In genomic region chr14:99186956-99187690, GRCh38 we compare ENCODE assay signal across 18 cellular contexts.
DNase-seq lines count a peak whose midpoint lies in the region; ATAC-seq, FAIRE-seq and TF ChIP-seq lines count a peak whose summit lies in the region.
"Had no signal": no experiment of that assay in that cellular context is flagged by ENCODE, and none has a peak within 500 bp of the region (broad histone marks: within the 10 kb centered on the region; RNA-seq: fewer than 3 reads in every experiment).

No MANE protein-coding gene starts in this region.

- H3K4me1 ChIP-seq in HepG2 (ENCODE audit: insufficient read depth, low read length) (0 out of 2 replicates have a peak, but pooled peaks cover 6% of the 10 kb centered on the region), right lobe of liver (peaks cover 0 to 8% (median 0%) of the 10 kb centered on the region in 4 donors), thymus (ENCODE audit: control insufficient read depth, insufficient read depth, low read length) (peaks cover 36% of the 10 kb centered on the region)

- POLR2A ChIA-PET in HepG2 (lab: Yijun Ruan, JAX) = no interaction called here

- in situ Hi-C loops in HepG2 (cut with HindIII; ENCODE audit: extremely low pct_ligation_motif_present, low pct_unique_long_range_greater_than_20kb) = no loop called here

- H3K27ac ChIP-seq in HepG2 (ENCODE audit: extremely low read length, insufficient read depth, low read length) (no peak overlapping the region), right lobe of liver (no peak overlapping the region), thymus (ENCODE audit: low read depth) (peak overlapping the region; percentile 25)
- H3K27ac ChIP-seq: ascending aorta, sigmoid colon, VCaP had no signal

- FAIRE-seq in HepG2 (lab: Jason Lieb, UNC) = no peak
- FAIRE-seq: colon had no signal

- H3K27me3 ChIP-seq in HepG2 (ENCODE audit: control insufficient read depth in 1 of 2, insufficient read depth in 2 of 2, low read length in 2 of 2) (peaks cover 1 to 67% of the 10 kb centered on the region in 2 experiments; a peak in 4 of 5 replicates), right lobe of liver (no peaks in the 10 kb centered on the region), thymus (ENCODE audit: control insufficient read depth, insufficient read depth) (no peaks in the 10 kb centered on the region)
- H3K27me3 ChIP-seq: ascending aorta, sigmoid colon had no signal

- no peak overlapping the region for H2AFZ ChIP-seq in HepG2 (ENCODE audit: low read length)

- H3K4me3 ChIP-seq in HepG2 (replicated peaks in 1 of 3; ENCODE audit: insufficient read depth in 1 of 3, low read depth in 2 of 3, low read length in 3 of 3) (no peak overlapping the region), right lobe of liver (no peak overlapping the region), thymus (ENCODE audit: low read length) (no peak overlapping the region)
- H3K4me3 ChIP-seq: ascending aorta, sigmoid colon had no signal

- CTCF ChIA-PET in HepG2 (lab: Yijun Ruan, JAX; ENCODE audit: low intra/inter-chr PET ratio, low total read pairs) = no interaction called here

- ATAC-seq in HepG2 (no peak), right lobe of liver (no peak), GM21737 (IDR thresholded peaks at IDR 0.05; ENCODE audit: unreplicated experiment) (no peak)
- no peak for ATAC-seq in effector memory CD8-positive, alpha-beta T cell (replicated peaks)
- ATAC-seq: left cardiac atrium had no signal

- H3K27me3 Mint-ChIP-seq in effector memory CD8-positive, alpha-beta T cell = no peaks in the 10 kb centered on the region
- peaks cover 4% of the 10 kb centered on the region for H3K27me3 Mint-ChIP-seq in HFFc6 (ENCODE audit: insufficient read depth)

- H3K4me1 Mint-ChIP-seq in effector memory CD8-positive, alpha-beta T cell (ENCODE audit: low read depth in 2 of 2) = peaks cover 85 to 93% of the 10 kb centered on the region in 2 donors
- peaks cover 12% of the 10 kb centered on the region for H3K4me1 Mint-ChIP-seq in HFFc6 (ENCODE audit: low read depth)

- H3K36me3 Mint-ChIP-seq in effector memory CD8-positive, alpha-beta T cell (ENCODE audit: insufficient read depth) = peaks cover 64% of the 10 kb centered on the region
- H3K36me3 Mint-ChIP-seq in HFFc6 (ENCODE audit: low read depth) = no peaks in the 10 kb centered on the region; the same call in 1 of the 2 replicates

- H3K79me2 ChIP-seq in HepG2 (ENCODE audit: insufficient read depth, low read length) = no peaks in the 10 kb centered on the region

- no peak for DNase-seq in HepG2 (ENCODE audit: low spot score)
- no peak for DNase-seq in right lobe of liver
- DNase-seq in activated T-cell treated with anti-CD3 and anti-CD28 coated beads, Interleukin-2, amount 50 U/mL, for 48 hours = peak; percentile 38 to 39
- DNase-seq in effector memory CD8-positive, alpha-beta T cell = no peak
- no peak for DNase-seq in retina
- DNase-seq in HFFc6 = no peak
- DNase-seq: COR-L47; EL; left cardiac atrium; NCI-H82; occipital lobe; sigmoid colon; stimulated activated CD4-positive, alpha-beta T cell treated with anti-CD3 and anti-CD28 coated beads, Interleukin-1b, Interleukin-23, amount 100 ng/mL, for 48 hours had no signal

- intact Hi-C loops in HepG2 (cut with micrococcal nuclease; ENCODE audit: unreplicated experiment) (no loop called here), right lobe of liver (cut with DNase I) (no loop called here)

- no TSS peak for BruUV-seq in HepG2 (replicated peaks; lab: Mats Ljungman, UMichigan)

- TF ChIP-seq RAD21 in HepG2 (CRISPR knock-in tag; IDR thresholded peaks at IDR 0.05) = no peak

- TF ChIP-seq EP300 in HepG2 (IDR thresholded peaks at IDR 0.05; ENCODE audit: low read depth in 2 of 2, low read length in 2 of 2) (no peak), HepG2 (CRISPR knock-in tag; IDR thresholded peaks at IDR 0.05; ENCODE audit: borderline replicate concordance) (no peak)

- H3K9ac ChIP-seq in HepG2 (ENCODE audit: insufficient read depth, low read depth, low read length) = no peak overlapping the region

- H3K4me2 ChIP-seq in HepG2 (ENCODE audit: low read depth, low read length) = no peak overlapping the region

- peak overlapping the region; percentile 92 to 99 for H3K27ac Mint-ChIP-seq in effector memory CD8-positive, alpha-beta T cell
- H3K27ac Mint-ChIP-seq in HFFc6 = no peak overlapping the region

- TF ChIP-seq CTCF in HepG2 (CRISPR knock-in tag; IDR thresholded peaks at IDR 0.05) (no peak), right lobe of liver (IDR thresholded peaks at IDR 0.05) (no peak), HFFc6 (IDR thresholded peaks at IDR 0.05) (no peak)

- H3K36me3 ChIP-seq in HepG2 (replicated peaks in 1 of 2; ENCODE audit: control insufficient read depth in 1 of 2, insufficient read depth in 2 of 2, low read length in 2 of 2) = no peaks in the 10 kb centered on the region
- no peaks in the 10 kb centered on the region for H3K36me3 ChIP-seq in right lobe of liver
- peaks cover 47% of the 10 kb centered on the region for H3K36me3 ChIP-seq in thymus (ENCODE audit: control insufficient read depth, insufficient read depth)
- H3K36me3 ChIP-seq: ascending aorta, sigmoid colon had no signal

- H3K9me3 Mint-ChIP-seq in effector memory CD8-positive, alpha-beta T cell = no peaks in the 10 kb centered on the region
- peaks cover 22% of the 10 kb centered on the region; the same call in 1 of the 2 replicates for H3K9me3 Mint-ChIP-seq in HFFc6

- TF ChIP-seq POLR2A in HepG2 (IDR thresholded peaks at IDR 0.05; ENCODE audit: insufficient read depth in 1 of 2, low read depth in 2 of 2, low read length in 2 of 2) = no peak
- no peak for TF ChIP-seq POLR2A in right lobe of liver (IDR thresholded peaks at IDR 0.05)

- H3K9me3 ChIP-seq in HepG2 (ENCODE audit: low read length) (no peaks in the 10 kb centered on the region), right lobe of liver (no peaks in the 10 kb centered on the region), thymus (ENCODE audit: control insufficient read depth) (no peaks in the 10 kb centered on the region)
- H3K9me3 ChIP-seq: ascending aorta, sigmoid colon had no signal

- peak overlapping the region; percentile 81 to 89 for H3K4me3 Mint-ChIP-seq in effector memory CD8-positive, alpha-beta T cell
- H3K4me3 Mint-ChIP-seq in HFFc6 = no peak overlapping the region

- no peaks in the 10 kb centered on the region for H4K20me1 ChIP-seq in HepG2 (ENCODE audit: insufficient read depth, low read length)

- WGBS in HepG2 (ENCODE audit: low lambda C conversion rate) = 22% methylated on average over 13 of the region's 16 CpGs
- WGBS in right lobe of liver (ENCODE audit: insufficient coverage, low coverage, low lambda C conversion rate, missing lambda C conversion rate) = 64% methylated on average over 11 of the region's 16 CpGs
- 54% methylated on average over 16 of the region's 16 CpGs for WGBS in thymus

TF ChIP-seq in HepG2, 621 proteins besides CTCF, POLR2A, EP300 and RAD21:
- TF ChIP-seq KLF13 (CRISPR knock-in tag; IDR thresholded peaks at IDR 0.05) (no peak), EZH2 (conservative IDR thresholded peaks at IDR 0.05; ENCODE audit: low read depth, low read length) (peak; percentile 59; the same call in 1 of the 2 replicates)

Comparison
In these comparisons a context has a peak if more than half of its experiments do, and no peak if none do; other contexts are left out.
1. DNase-seq: peak in activated T-cell treated with anti-CD3 and anti-CD28 coated beads, Interleukin-2, amount 50 U/mL, for 48 hours (2 of 2); none in HepG2 (single experiment), right lobe of liver (0 of 3), effector memory CD8-positive, alpha-beta T cell (0 of 3), retina (single experiment) and HFFc6 (single experiment).